9 cellular contexts compared by ENCODE assay signal in the genomic region with DNA sequence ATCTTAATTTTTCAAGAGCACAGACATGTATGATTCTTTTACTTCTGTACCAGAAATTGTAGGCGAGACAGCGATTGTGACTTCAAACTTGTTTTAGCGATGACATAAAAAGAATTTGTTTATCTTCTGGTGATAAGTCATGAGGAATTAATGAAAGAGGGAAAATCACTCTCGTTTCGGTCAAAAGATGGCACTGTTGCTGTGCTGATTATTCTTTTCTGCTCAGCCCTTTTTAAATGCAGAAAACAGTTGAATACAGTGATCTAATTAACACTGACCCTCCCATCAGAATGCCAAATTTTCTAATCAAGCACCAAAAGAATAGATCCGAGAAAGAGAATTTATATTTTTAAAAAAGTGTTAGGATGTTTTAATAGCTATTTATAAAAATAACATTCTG. TPM values are rescaled to one million over a fixed set of nuclear protein-coding genes. Genes with fewer than 3 reads are reported as not detected.
DNase-seq lines count a peak whose midpoint lies in the region; ATAC-seq, FAIRE-seq and TF ChIP-seq lines count a peak whose summit lies in the region.
"Had no signal": no experiment of that assay in that cellular context is flagged by ENCODE, and none has a peak within 500 bp of the region (broad histone marks: within the 10 kb centered on the region; RNA-seq: fewer than 3 reads in every experiment).

No MANE protein-coding gene starts in this region.

- 10 to 19% methylated on average over 6 of the region's 6 CpGs for WGBS in gastroesophageal sphincter (ENCODE audit: low coverage in 1 of 2), 2 donors
- 65 to 67% methylated on average over 6 of the region's 6 CpGs for WGBS in thyroid gland, 2 donors

- ATAC-seq in gastroesophageal sphincter = no peak

- peak; percentile 78 for FAIRE-seq in A204.1 (lab: Jason Lieb, UNC)

- peaks cover 0 to 31% of the 10 kb centered on the region in 2 donors for H3K36me3 ChIP-seq in gastroesophageal sphincter
- H3K36me3 ChIP-seq in thyroid gland = no peaks in the 10 kb centered on the region

- DNase-seq in HCEC 1CT = peak; percentile 27
- DNase-seq in SK-N-DZ (ENCODE audit: low spot score) = peak; percentile 51
- no peak for DNase-seq in stimulated activated naive CD4-positive, alpha-beta T cell treated with Interleukin-2 at 50 U/mL for 16 hours (lab: John Stamatoyannopoulos, UW)
- DNase-seq in thyroid gland = no peak
- DNase-seq in 8988T = no peak
- DNase-seq in GM20000 (ENCODE audit: low spot score) = no peak

- no peak overlapping the region for H3K27ac ChIP-seq in gastroesophageal sphincter
- H3K27ac ChIP-seq in thyroid gland = no peak overlapping the region
- H3K27ac ChIP-seq: HL-60 had no signal

- TF ChIP-seq EP300 in gastroesophageal sphincter (IDR thresholded peaks at IDR 0.05) = no peak

- intact Hi-C loops in thyroid gland (cut with DNase I) = no loop called here

- H3K4me1 ChIP-seq in gastroesophageal sphincter (peaks cover 0 to 8% (median 0%) of the 10 kb centered on the region in 3 donors), thyroid gland (no peaks in the 10 kb centered on the region)

- TF ChIP-seq POLR2A in gastroesophageal sphincter (IDR thresholded peaks at IDR 0.05) (no peak), thyroid gland (IDR thresholded peaks at IDR 0.05) (no peak)

- H3K27me3 ChIP-seq in gastroesophageal sphincter (no peaks in the 10 kb centered on the region), thyroid gland (no peaks in the 10 kb centered on the region)

- H3K9me3 ChIP-seq in gastroesophageal sphincter (no peaks in the 10 kb centered on the region), thyroid gland (no peaks in the 10 kb centered on the region)

- peak in 3 of 4 experiments; percentile 7 to 33 (median 13) for TF ChIP-seq CTCF in gastroesophageal sphincter (IDR thresholded peaks at IDR 0.05)
- peak in 1 of 6 experiments; percentile 18 for TF ChIP-seq CTCF in thyroid gland (IDR thresholded peaks at IDR 0.05)
- TF ChIP-seq CTCF in GM20000 (IDR thresholded peaks at IDR 0.05; ENCODE audit: extremely low read depth, missing control alignments) = no peak

- no peak overlapping the region for H3K4me3 ChIP-seq in gastroesophageal sphincter
- no peak overlapping the region for H3K4me3 ChIP-seq in thyroid gland (replicated peaks in 1 of 3)

RNA-seq across cellular contexts. Expression of a gene that starts 52.6 kb away (rescaled TPM):
- polyA plus RNA-seq in SK-N-DZ (2014; cell fraction: cytosol; rRNA removed) = 8.4 and 11.1 TPM in 2 replicates
- 7.0 and 10.7 TPM in 2 replicates for polyA plus RNA-seq in SK-N-DZ (2014; cell fraction: nucleus; rRNA removed)
- total RNA-seq in gastroesophageal sphincter (10 to 100 TPM in 2 of 4 donors, 1 to 10 TPM in 2; 4.7 to 12.8 (median 9.2) TPM), thyroid gland (10 to 100 TPM; 12.5 to 22.5 (median 15.4) TPM)

RNA-seq across cellular contexts. Expression of a gene that starts 52.8 kb away (rescaled TPM):
- 5.8 and 6.1 TPM in 2 replicates for polyA plus RNA-seq in SK-N-DZ (2014; cell fraction: cytosol; rRNA removed)
- 2.7 and 3.7 TPM in 2 replicates for polyA plus RNA-seq in SK-N-DZ (2014; cell fraction: nucleus; rRNA removed)
- total RNA-seq in gastroesophageal sphincter = 1 to 10 TPM; 5.2 to 9.6 (median 7.5) TPM
- 1 to 10 TPM; 5.5 to 7.7 (median 6.4) TPM for total RNA-seq in thyroid gland

Comparison
In these comparisons a context has a peak if more than half of its experiments do, and no peak if none do; other contexts are left out.
1. DNase-seq: peak in HCEC 1CT (single experiment) and SK-N-DZ (single experiment); none in stimulated activated naive CD4-positive, alpha-beta T cell treated with Interleukin-2 at 50 U/mL for 16 hours (single experiment), thyroid gland (0 of 2), 8988T (single experiment) and GM20000 (single experiment).